Comparison of ENCODE assay signal across 8 cellular contexts in genomic region chr6:56955171-56956155, GRCh38. TPM values are rescaled to one million over a fixed set of nuclear protein-coding genes. Genes with fewer than 3 reads are reported as not detected.
DNase-seq lines count a peak whose midpoint lies in the region; ATAC-seq and TF ChIP-seq lines count a peak whose summit lies in the region.

No MANE protein-coding gene starts in this region.

- CTCF ChIA-PET in Caco-2 (lab: Charles Lee), result interaction anchor here (0.7 to 2.2 kb wide), 5 partner anchors 9 to 51 kb away, joined by 3 to 19 read pairs (median 5); no protein-coding TSS in a partner anchor

- H3K9ac ChIP-seq in mucosa of stomach (ENCODE audit: low read length), result no peak overlapping the region

- H3K4me1 ChIP-seq in Caco-2 (peaks cover 2% of the 10 kb centered on the region; the same call in 1 of the 2 replicates), esophagus (ENCODE audit: control insufficient read depth in 2 of 2, insufficient read depth in 2 of 2, low read length in 1 of 2) (peaks cover 0 to 3% of the 10 kb centered on the region in 2 donors), mucosa of stomach (ENCODE audit: control insufficient read depth, insufficient read depth, low read length) (peaks cover 12% of the 10 kb centered on the region)

- no TSS peak for BruUV-seq in Caco-2 (replicated peaks; lab: Mats Ljungman, UMichigan)

- ATAC-seq in GM19397 (IDR thresholded peaks at IDR 0.05; ENCODE audit: unreplicated experiment), result peak; percentile 66
- ATAC-seq in HG03521 (IDR thresholded peaks at IDR 0.05; ENCODE audit: unreplicated experiment), result peak; percentile 61

- H3K9me3 ChIP-seq in Caco-2 (no peaks in the 10 kb centered on the region), esophagus (ENCODE audit: control insufficient read depth in 2 of 2, insufficient read depth in 1 of 2, low read depth in 1 of 2, low read length in 1 of 2) (no peaks in the 10 kb centered on the region), mucosa of stomach (ENCODE audit: control insufficient read depth, low read length) (no peaks in the 10 kb centered on the region)

- H3K27ac ChIP-seq in esophagus (ENCODE audit: low read depth in 2 of 2, low read length in 1 of 2), result peak overlapping the region in 1 of 2 donors; percentile 4

- H3K9me3 Mint-ChIP-seq in Caco-2 (ENCODE audit: unreplicated experiment), result no peaks in the 10 kb centered on the region

- WGBS in esophagus, 2 donors, result 2 to 4% methylated on average over 52 to 57 of the region's 57 CpGs

- no peak overlapping the region for H3K27ac Mint-ChIP-seq in Caco-2 (ENCODE audit: unreplicated experiment)

- POLR2A ChIA-PET in Caco-2 (lab: Charles Lee), result no interaction called here

- H3K4me3 ChIP-seq in Caco-2 (ENCODE audit: low read depth, low read length) (peak overlapping the region; percentile 56), esophagus (ENCODE audit: low read depth in 1 of 2, low read length in 2 of 2) (peak overlapping the region; percentile 56 to 70), mucosa of stomach (ENCODE audit: low read length) (peak overlapping the region; percentile 22)

- H3K36me3 ChIP-seq in Caco-2 (ENCODE audit: control insufficient read depth, insufficient read depth, low read length) (no peaks in the 10 kb centered on the region), esophagus (ENCODE audit: control insufficient read depth in 2 of 2, insufficient read depth in 2 of 2, low read length in 1 of 2) (no peaks in the 10 kb centered on the region), mucosa of stomach (ENCODE audit: control insufficient read depth, insufficient read depth, low read length) (no peaks in the 10 kb centered on the region)

- H3K27me3 ChIP-seq in Caco-2 (replicated peaks; ENCODE audit: control insufficient read depth, insufficient read depth, low read length), result peaks cover 3% of the 10 kb centered on the region; the same call in 1 of the 2 replicates
- peaks cover 0 to 4% of the 10 kb centered on the region in 2 donors for H3K27me3 ChIP-seq in esophagus (ENCODE audit: control insufficient read depth in 1 of 2, insufficient read depth in 2 of 2, low read length in 2 of 2)
- peaks cover 27% of the 10 kb centered on the region for H3K27me3 ChIP-seq in mucosa of stomach (ENCODE audit: control insufficient read depth, insufficient read depth, low read length)

- intact Hi-C loops in Caco-2 (cut with micrococcal nuclease; ENCODE audit: unreplicated experiment), result loop anchor here (1.0 to 10.0 kb wide), 6 partner anchors 39 to 361 kb away; partner anchors contain the start of genes BAG2 and PRIM2

- H3K4me3 Mint-ChIP-seq in Caco-2 (ENCODE audit: unreplicated experiment), result peak overlapping the region; percentile 61

- DNase-seq in Caco-2 (peak; percentile 81 to 92), NCI-H82 (lab: John Stamatoyannopoulos, UW) (peak; percentile 96)
- peak; percentile 52 for DNase-seq in activated CD8-positive, alpha-beta memory T cell treated with anti-CD3 and anti-CD28 coated beads, Interleukin-2, amount 50 U/mL, for 4 hours
- DNase-seq in stimulated activated naive CD4-positive, alpha-beta T cell (lab: John Stamatoyannopoulos, UW), result peak in 5 of 6 experiments; percentile 2 to 10 (median 9)

- TF ChIP-seq CTCF in Caco-2 (IDR thresholded peaks at IDR 0.05; ENCODE audit: insufficient read depth in 1 of 2, low read depth in 1 of 2, low read length in 1 of 2, severe bottlenecking in 1 of 2, unreplicated experiment in 1 of 2), result peak; percentile 81 to 85

- peaks cover 15% of the 10 kb centered on the region for H3K27me3 Mint-ChIP-seq in Caco-2 (ENCODE audit: insufficient read depth, unreplicated experiment)

- no peaks in the 10 kb centered on the region for H3K4me1 Mint-ChIP-seq in Caco-2 (ENCODE audit: low read depth, unreplicated experiment)

- H3K36me3 Mint-ChIP-seq in Caco-2 (ENCODE audit: insufficient read depth, unreplicated experiment), result no peaks in the 10 kb centered on the region

RNA-seq across cellular contexts. Expression of gene BEND6, which starts 0.6 kb away (rescaled TPM):
- total RNA-seq in Caco-2 (2022), result not detected in 2 replicates
- under 1 TPM; 0.08 to 0.25 TPM for polyA plus RNA-seq in esophagus

Comparison
In these comparisons a context has a peak if more than half of its experiments do, and no peak if none do; other contexts are left out.
1. DNase-seq: peak in every context shown above with its lines; median percentile 96 in NCI-H82; 86 in Caco-2; 52 in activated CD8-positive, alpha-beta memory T cell treated with anti-CD3 and anti-CD28 coated beads, Interleukin-2, amount 50 U/mL, for 4 hours; 9 in stimulated activated naive CD4-positive, alpha-beta T cell.